Comparison of ENCODE assay signal across 1 cellular context in genomic region chr19:19055701-19056100, GRCh38.
TF ChIP-seq lines count a peak whose summit lies in the region.

No MANE protein-coding gene starts in this region.

TF ChIP-seq in K562, 482 proteins besides CTCF, POLR2A, EP300 and RAD21:
- peak; percentile 50 for TF ChIP-seq POLR2G (IDR thresholded peaks at IDR 0.05; ENCODE audit: low read depth, low read length)
- TF ChIP-seq MYC (IDR thresholded peaks at IDR 0.05; ENCODE audit: low read depth, low read length): no peak
- no peak for TF ChIP-seq MYC (CRISPR knock-in tag; IDR thresholded peaks at IDR 0.05; ENCODE audit: borderline replicate concordance, low read depth)
TF ChIP-seq in K562: peak in this region for 1.
